9 cellular contexts compared by ENCODE assay signal in the genomic region with DNA sequence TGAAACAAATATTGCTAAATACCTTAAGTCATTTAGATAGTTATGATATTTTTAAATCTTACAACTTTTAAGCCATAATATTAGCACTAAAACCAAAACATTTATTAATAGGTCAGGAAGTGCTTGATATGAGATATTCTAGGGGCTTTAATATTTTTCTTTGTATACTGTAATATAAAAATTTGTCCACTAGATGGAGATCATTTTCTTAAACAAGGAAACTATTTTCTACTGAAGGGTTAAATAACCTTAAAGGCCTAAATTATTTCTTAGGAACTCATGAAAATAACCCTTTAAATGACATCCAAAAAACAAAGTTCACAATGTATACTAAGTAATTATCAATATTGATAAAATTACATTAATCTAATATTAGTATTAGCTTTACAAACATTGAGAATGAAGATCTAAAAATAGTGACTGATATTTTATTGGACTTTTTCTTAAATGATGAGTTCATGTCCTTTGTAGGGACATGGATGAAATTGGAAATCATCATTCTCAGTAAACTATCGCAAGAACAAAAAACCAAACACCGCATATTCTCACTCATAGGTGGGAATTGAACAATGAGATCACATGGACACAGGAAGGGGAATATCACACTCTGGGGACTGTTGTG.
DNase-seq lines count a peak whose midpoint lies in the region; ATAC-seq, FAIRE-seq and TF ChIP-seq lines count a peak whose summit lies in the region.
"Had no signal": no experiment of that assay in that cellular context is flagged by ENCODE, and none has a peak within 500 bp of the region (broad histone marks: within the 10 kb centered on the region; RNA-seq: fewer than 3 reads in every experiment).

No MANE protein-coding gene starts in this region.

- no peaks in the 10 kb centered on the region for H3K79me2 ChIP-seq in SK-N-SH (ENCODE audit: insufficient read depth)

- H3K4me1 ChIP-seq in SK-N-SH (ENCODE audit: control insufficient read depth in 1 of 2, insufficient read depth in 2 of 2, low read depth in 1 of 2, low read length in 1 of 2), result peaks cover 0 to 5% of the 10 kb centered on the region in 2 experiments; a peak in 2 of 4 replicates
- H3K4me1 ChIP-seq in small intestine (ENCODE audit: control insufficient read depth in 2 of 2, insufficient read depth in 1 of 2, low read depth in 1 of 2, low read length in 1 of 2), result no peaks in the 10 kb centered on the region
- no peaks in the 10 kb centered on the region for H3K4me1 ChIP-seq in vagina

- H3K36me3 ChIP-seq in SK-N-SH (replicated peaks in 1 of 2; ENCODE audit: control insufficient read depth in 1 of 2, insufficient read depth in 2 of 2, low read length in 1 of 2) (no peaks in the 10 kb centered on the region), small intestine (ENCODE audit: control insufficient read depth in 2 of 2, insufficient read depth in 2 of 2, low read length in 2 of 2) (no peaks in the 10 kb centered on the region), vagina (no peaks in the 10 kb centered on the region)

- intact Hi-C loops in vagina (cut with DNase I), result no loop called here
- intact Hi-C loops in posterior cingulate gyrus (cut with DNase I), result no loop called here

- H3K9me3 ChIP-seq in SK-N-SH (no peaks in the 10 kb centered on the region), small intestine (ENCODE audit: control insufficient read depth, low read depth) (no peaks in the 10 kb centered on the region), vagina (no peaks in the 10 kb centered on the region)

- no peak overlapping the region for H3K4me3 ChIP-seq in SK-N-SH (ENCODE audit: low read depth in 2 of 2, low read length in 1 of 2)
- H3K4me3 ChIP-seq in small intestine (ENCODE audit: low read depth in 1 of 2, low read length in 2 of 2), result no peak overlapping the region
- H3K4me3 ChIP-seq in vagina, result no peak overlapping the region

- TF ChIP-seq EP300 in SK-N-SH (IDR thresholded peaks at IDR 0.05; ENCODE audit: borderline replicate concordance in 1 of 2, low read depth in 1 of 2, low read length in 1 of 2), result no peak

- peak; percentile 81 for FAIRE-seq in small intestine (lab: Jason Lieb, UNC)

- DNase-seq in SK-N-SH (peak; percentile 13), NCI-H69 (lab: John Stamatoyannopoulos, UW) (peak; percentile 67), erythroblast (lab: John Stamatoyannopoulos, UW) (peak; percentile 2), small intestine (no peak), vagina (ENCODE audit: extremely low spot score in 2 of 2) (no peak), posterior cingulate gyrus (no peak)
- DNase-seq in activated naive CD4-positive, alpha-beta T cell treated with Interleukin-2 at 50 U/mL for 16 hours, result no peak

- TF ChIP-seq RAD21 in SK-N-SH (IDR thresholded peaks at IDR 0.05; ENCODE audit: low read length), result peak; percentile 46

- H2AFZ ChIP-seq in SK-N-SH (ENCODE audit: low read depth), result no peak overlapping the region

- no peak for ATAC-seq in SK-N-SH treated with all-trans-retinoic acid at 6 μM for 48 hours
- ATAC-seq: activated naive CD4-positive, alpha-beta T cell treated with anti-CD3 and anti-CD28 coated beads, Interleukin-2, amount 50 U/mL, for 72 hours had no signal

- H3K27ac ChIP-seq in SK-N-SH (ENCODE audit: low read depth in 2 of 2, low read length in 1 of 2) (no peak overlapping the region), small intestine (ENCODE audit: low read depth in 1 of 2, low read length in 1 of 2) (no peak overlapping the region), vagina (no peak overlapping the region)

- TF ChIP-seq POLR2A in erythroblast (IDR thresholded peaks at IDR 0.05; ENCODE audit: low read length) (no peak), vagina (IDR thresholded peaks at IDR 0.05) (no peak)

- POLR2A ChIA-PET in SK-N-SH (lab: Yijun Ruan, JAX), result no interaction called here

- WGBS in SK-N-SH (ENCODE audit: low lambda C conversion rate), result 95% methylated on average over 2 of the region's 2 CpGs
- 93 to 100% (median 100%) methylated on average over 1 of the region's 2 CpGs for WGBS in small intestine, 3 donors

- no peaks in the 10 kb centered on the region for H3K9me2 ChIP-seq in SK-N-SH

- H3K9ac ChIP-seq in SK-N-SH, result no peak overlapping the region

- no peaks in the 10 kb centered on the region for H3F3A ChIP-seq in SK-N-SH (replicated peaks; ENCODE audit: insufficient read depth)

- no peak overlapping the region for H3K4me2 ChIP-seq in SK-N-SH

- CTCF ChIA-PET in SK-N-SH (lab: Yijun Ruan, JAX), result interaction anchor here (0.7 to 1.9 kb wide), 5 partner anchors 9 to 172 kb away, joined by 3 read pairs; no protein-coding TSS in a partner anchor

- peak; percentile 66 for TF ChIP-seq CTCF in SK-N-SH (IDR thresholded peaks at IDR 0.05)
- TF ChIP-seq CTCF in vagina (IDR thresholded peaks at IDR 0.05), result peak in 1 of 3 experiments; percentile 20

- H4K20me1 ChIP-seq in SK-N-SH (ENCODE audit: insufficient read depth), result no peaks in the 10 kb centered on the region

- H3K27me3 ChIP-seq in SK-N-SH (ENCODE audit: insufficient read depth), result no peaks in the 10 kb centered on the region
- H3K27me3 ChIP-seq in small intestine (ENCODE audit: control insufficient read depth in 2 of 2, insufficient read depth in 2 of 2, low read length in 2 of 2), result no peaks in the 10 kb centered on the region
- no peaks in the 10 kb centered on the region for H3K27me3 ChIP-seq in vagina

TF ChIP-seq in SK-N-SH, 30 proteins besides CTCF, POLR2A, EP300 and RAD21 (continues in another document):
- TF ChIP-seq SMC3 (IDR thresholded peaks at IDR 0.05; ENCODE audit: low read depth, low read length) (no peak), FOXM1 (IDR thresholded peaks at IDR 0.05; ENCODE audit: low read depth) (no peak), RFX5 (IDR thresholded peaks at IDR 0.05; ENCODE audit: low read length) (no peak), EZH2phosphoT487 (IDR thresholded peaks at IDR 0.05; ENCODE audit: borderline replicate concordance, low read depth) (no peak), RXRA (IDR thresholded peaks at IDR 0.05; ENCODE audit: borderline replicate concordance, low read depth) (no peak), FOXJ3 (CRISPR knock-in tag; IDR thresholded peaks at IDR 0.05) (no peak), CHD2 (IDR thresholded peaks at IDR 0.05; ENCODE audit: low read length, partially characterized antibody) (no peak), ELF1 (IDR thresholded peaks at IDR 0.05) (no peak), MEF2A (IDR thresholded peaks at IDR 0.05; ENCODE audit: borderline replicate concordance, low read depth) (no peak)
- TF ChIP-seq, protein P1, sequence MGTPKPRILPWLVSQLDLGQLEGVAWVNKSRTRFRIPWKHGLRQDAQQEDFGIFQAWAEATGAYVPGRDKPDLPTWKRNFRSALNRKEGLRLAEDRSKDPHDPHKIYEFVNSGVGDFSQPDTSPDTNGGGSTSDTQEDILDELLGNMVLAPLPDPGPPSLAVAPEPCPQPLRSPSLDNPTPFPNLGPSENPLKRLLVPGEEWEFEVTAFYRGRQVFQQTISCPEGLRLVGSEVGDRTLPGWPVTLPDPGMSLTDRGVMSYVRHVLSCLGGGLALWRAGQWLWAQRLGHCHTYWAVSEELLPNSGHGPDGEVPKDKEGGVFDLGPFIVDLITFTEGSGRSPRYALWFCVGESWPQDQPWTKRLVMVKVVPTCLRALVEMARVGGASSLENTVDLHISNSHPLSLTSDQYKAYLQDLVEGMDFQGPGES (IDR thresholded peaks at IDR 0.05; ENCODE audit: low read depth, low read length), result no peak
- TF ChIP-seq, protein P2, sequence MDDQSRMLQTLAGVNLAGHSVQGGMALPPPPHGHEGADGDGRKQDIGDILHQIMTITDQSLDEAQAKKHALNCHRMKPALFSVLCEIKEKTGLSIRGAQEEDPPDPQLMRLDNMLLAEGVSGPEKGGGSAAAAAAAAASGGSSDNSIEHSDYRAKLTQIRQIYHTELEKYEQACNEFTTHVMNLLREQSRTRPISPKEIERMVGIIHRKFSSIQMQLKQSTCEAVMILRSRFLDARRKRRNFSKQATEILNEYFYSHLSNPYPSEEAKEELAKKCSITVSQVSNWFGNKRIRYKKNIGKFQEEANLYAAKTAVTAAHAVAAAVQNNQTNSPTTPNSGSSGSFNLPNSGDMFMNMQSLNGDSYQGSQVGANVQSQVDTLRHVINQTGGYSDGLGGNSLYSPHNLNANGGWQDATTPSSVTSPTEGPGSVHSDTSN (IDR thresholded peaks at IDR 0.05), result no peak

TF ChIP-seq in SK-N-SH treated with all-trans-retinoic acid at 6 μM for 48 hours, 23 proteins besides CTCF, POLR2A, EP300 and RAD21 (continues in another document):
- TF ChIP-seq SNAI2 (CRISPR knock-in tag; IDR thresholded peaks at IDR 0.05), result no peak
- no peak for TF ChIP-seq ZNF565 (CRISPR knock-in tag; conservative IDR thresholded peaks at IDR 0.05; ENCODE audit: low read depth)
- TF ChIP-seq ARNTL (CRISPR knock-in tag; IDR thresholded peaks at IDR 0.05; ENCODE audit: borderline replicate concordance, low read depth), result no peak
- TF ChIP-seq, protein P3, sequence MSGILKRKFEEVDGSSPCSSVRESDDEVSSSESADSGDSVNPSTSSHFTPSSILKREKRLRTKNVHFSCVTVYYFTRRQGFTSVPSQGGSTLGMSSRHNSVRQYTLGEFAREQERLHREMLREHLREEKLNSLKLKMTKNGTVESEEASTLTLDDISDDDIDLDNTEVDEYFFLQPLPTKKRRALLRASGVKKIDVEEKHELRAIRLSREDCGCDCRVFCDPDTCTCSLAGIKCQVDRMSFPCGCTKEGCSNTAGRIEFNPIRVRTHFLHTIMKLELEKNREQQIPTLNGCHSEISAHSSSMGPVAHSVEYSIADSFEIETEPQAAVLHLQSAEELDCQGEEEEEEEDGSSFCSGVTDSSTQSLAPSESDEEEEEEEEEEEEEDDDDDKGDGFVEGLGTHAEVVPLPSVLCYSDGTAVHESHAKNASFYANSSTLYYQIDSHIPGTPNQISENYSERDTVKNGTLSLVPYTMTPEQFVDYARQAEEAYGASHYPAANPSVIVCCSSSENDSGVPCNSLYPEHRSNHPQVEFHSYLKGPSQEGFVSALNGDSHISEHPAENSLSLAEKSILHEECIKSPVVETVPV (CRISPR knock-in tag; IDR thresholded peaks at IDR 0.05), result no peak
- no peak for TF ChIP-seq ZFP3 (CRISPR knock-in tag; IDR thresholded peaks at IDR 0.05)
- TF ChIP-seq ZC3H10 (CRISPR knock-in tag; IDR thresholded peaks at IDR 0.05), result no peak
- TF ChIP-seq OSR1 (CRISPR knock-in tag; IDR thresholded peaks at IDR 0.05), result no peak
- no peak for TF ChIP-seq RARB (CRISPR knock-in tag; IDR thresholded peaks at IDR 0.05)
- TF ChIP-seq GLIS3 (CRISPR knock-in tag; IDR thresholded peaks at IDR 0.05), result no peak

Comparison
In these comparisons a context has a peak if more than half of its experiments do, and no peak if none do; other contexts are left out.
1. DNase-seq: peak in SK-N-SH (single experiment), NCI-H69 (single experiment) and erythroblast (2 of 2); none in small intestine (single experiment), vagina (0 of 2), activated naive CD4-positive, alpha-beta T cell treated with Interleukin-2 at 50 U/mL for 16 hours (single experiment) and posterior cingulate gyrus (0 of 10).